In the genomic region with DNA sequence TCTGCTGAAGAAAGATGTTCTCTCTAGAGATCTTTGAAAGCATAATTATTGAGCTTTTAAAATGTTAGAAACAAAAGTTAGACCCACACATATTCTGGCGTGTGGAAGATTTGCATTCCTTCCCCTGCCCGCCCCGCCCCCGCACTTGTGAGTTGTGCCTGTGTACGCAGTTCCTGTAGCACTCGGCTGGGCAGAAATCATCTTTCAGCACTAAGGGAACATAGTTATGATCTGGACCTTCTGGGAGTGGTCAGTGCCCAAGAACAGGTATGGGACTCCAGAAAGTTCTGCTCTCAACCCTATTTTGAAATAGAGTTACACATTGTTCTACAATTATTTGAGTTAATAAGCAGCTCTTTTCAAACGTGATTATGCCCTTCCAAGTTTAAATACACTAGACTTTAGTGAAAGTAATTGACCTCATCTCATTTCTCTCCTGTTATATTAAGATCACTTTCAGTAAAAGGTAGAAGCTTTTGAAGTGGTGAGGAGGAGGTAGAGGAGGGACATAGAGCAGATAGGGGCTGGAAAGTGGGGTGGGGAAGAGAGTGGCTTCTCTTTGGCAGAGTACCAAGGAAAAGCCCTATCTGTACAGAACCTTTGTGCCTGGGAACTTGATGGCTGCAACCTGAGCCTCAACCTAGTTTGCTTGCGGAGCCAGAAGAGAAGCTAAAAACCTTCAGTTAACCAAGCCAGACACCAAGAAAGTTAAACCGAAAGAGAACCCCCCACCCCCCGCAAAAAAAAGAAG, we compare ENCODE assay signal across 8 cellular contexts. TPM values are rescaled to one million over a fixed set of nuclear protein-coding genes. Genes with fewer than 3 reads are reported as not detected.
DNase-seq lines count a peak whose midpoint lies in the region; ATAC-seq and TF ChIP-seq lines count a peak whose summit lies in the region.

No MANE protein-coding gene starts in this region.

- peak overlapping the region; percentile 54 for H3K4me2 ChIP-seq in Karpas-422 (ENCODE audit: low read depth, low read length, poor library complexity, severe bottlenecking)
- no peak overlapping the region for H3K4me2 ChIP-seq in GM23248 (ENCODE audit: unreplicated experiment)

- no peaks in the 10 kb centered on the region for H3K36me3 ChIP-seq in Karpas-422 (ENCODE audit: insufficient read depth, low read length)
- no peaks in the 10 kb centered on the region for H3K36me3 ChIP-seq in body of pancreas (replicated peaks in 1 of 2; ENCODE audit: insufficient read depth in 1 of 2, low read depth in 2 of 2)
- no peaks in the 10 kb centered on the region for H3K36me3 ChIP-seq in GM23248 (ENCODE audit: low read depth)

- TF ChIP-seq POLR2A in body of pancreas (IDR thresholded peaks at IDR 0.05): no peak

- H3K36me3 Mint-ChIP-seq in nephron progenitor cell (ENCODE audit: low read depth): no peaks in the 10 kb centered on the region

- H3K4me1 Mint-ChIP-seq in nephron progenitor cell: peaks cover 45% of the 10 kb centered on the region

- H3K27me3 ChIP-seq in Karpas-422 (ENCODE audit: low read length) (no peaks in the 10 kb centered on the region), body of pancreas (no peaks in the 10 kb centered on the region), GM23248 (replicated peaks; ENCODE audit: insufficient read depth) (no peaks in the 10 kb centered on the region)

- H4K20me1 ChIP-seq in Karpas-422 (ENCODE audit: insufficient read depth, low read depth, low read length) (no peaks in the 10 kb centered on the region), GM23248 (ENCODE audit: insufficient read depth) (no peaks in the 10 kb centered on the region)

- H3K9me2 ChIP-seq in Karpas-422 (replicated peaks; ENCODE audit: insufficient read depth, low read length) (no peaks in the 10 kb centered on the region), GM23248 (ENCODE audit: insufficient read depth) (no peaks in the 10 kb centered on the region)

- in situ Hi-C loops in GM23248 (cut with MboI): no loop called here

- intact Hi-C loops in body of pancreas (cut with DNase I): no loop called here

- H3K9me3 ChIP-seq in Karpas-422 (ENCODE audit: low read length) (no peaks in the 10 kb centered on the region), body of pancreas (no peaks in the 10 kb centered on the region), GM23248 (ENCODE audit: low read depth) (no peaks in the 10 kb centered on the region)

- H3K27ac ChIP-seq in Karpas-422 (ENCODE audit: low read length): no peak overlapping the region
- H3K27ac ChIP-seq in body of pancreas: peak overlapping the region; percentile 4 to 64 (median 44)
- H3K27ac ChIP-seq in caudate nucleus (ENCODE audit: low read depth, low read length): no peak overlapping the region
- no peak overlapping the region for H3K27ac ChIP-seq in GM23248

- peaks cover 10% of the 10 kb centered on the region; the same call in 1 of the 2 replicates for H3F3A ChIP-seq in GM23248 (ENCODE audit: insufficient read depth)

- H3K4me1 ChIP-seq in Karpas-422 (ENCODE audit: low read length) (peaks cover 17% of the 10 kb centered on the region), body of pancreas (peaks cover 17% of the 10 kb centered on the region), GM23248 (ENCODE audit: insufficient read depth) (peaks cover 14% of the 10 kb centered on the region)

- H3K4me3 Mint-ChIP-seq in nephron progenitor cell: no peak overlapping the region

- H3K27me3 Mint-ChIP-seq in nephron progenitor cell (ENCODE audit: low read depth, poor library complexity): peaks cover 15% of the 10 kb centered on the region

- TF ChIP-seq CTCF in body of pancreas (IDR thresholded peaks at IDR 0.05) (no peak), nephron progenitor cell (IDR thresholded peaks at IDR 0.05) (no peak)

- H3K79me2 ChIP-seq in Karpas-422 (ENCODE audit: low read length) (no peaks in the 10 kb centered on the region), GM23248 (ENCODE audit: insufficient read depth) (0 out of 2 replicates have a peak, but pooled peaks cover 6% of the 10 kb centered on the region)

- no peak overlapping the region for H3K9ac ChIP-seq in Karpas-422 (ENCODE audit: low read length)
- no peak overlapping the region for H3K9ac ChIP-seq in GM23248

- no peaks in the 10 kb centered on the region for H3K9me3 Mint-ChIP-seq in nephron progenitor cell

- no peak overlapping the region for H3K27ac Mint-ChIP-seq in nephron progenitor cell

- 14 to 29% methylated on average over 10 of the region's 10 CpGs for WGBS in body of pancreas, 2 donors
- WGBS in GM23248 (ENCODE audit: low coverage in 1 of 2, low lambda C conversion rate in 2 of 2, missing lambda C conversion rate in 2 of 2), 2 experiments: 82 to 87% methylated on average over 10 of the region's 10 CpGs

- peak; percentile 47 for DNase-seq in GM19238 (ENCODE audit: insufficient read length, low spot score)
- DNase-seq in Karpas-422: peak; percentile 49
- DNase-seq in body of pancreas: peak; percentile 26 to 65 (median 50)
- DNase-seq in nephron progenitor cell: peak; percentile 25
- DNase-seq in caudate nucleus (lab: John Stamatoyannopoulos, UW): no peak
- no peak for DNase-seq in foreskin melanocyte
- DNase-seq in GM23248: no peak

- ATAC-seq in body of pancreas (peak; percentile 58), HG02571 (IDR thresholded peaks at IDR 0.05; ENCODE audit: unreplicated experiment) (no peak)

- H2AFZ ChIP-seq in Karpas-422 (ENCODE audit: low read length): 0 out of 2 replicates have a peak overlapping the region, but pooled peaks have one; percentile 54
- H2AFZ ChIP-seq in GM23248: no peak overlapping the region

- H3K4me3 ChIP-seq in Karpas-422 (ENCODE audit: low read length) (peak overlapping the region; percentile 13; the same call in 1 of the 2 replicates), body of pancreas (no peak overlapping the region), GM23248 (no peak overlapping the region)

RNA-seq across cellular contexts. Expression of a gene that starts 5.7 kb away (rescaled TPM):
- not detected in 2 replicates for total RNA-seq in Karpas-422 (2014; rRNA removed; shearing (Covaris generic); ENCODE audit: low replicate concordance)
- 10 to 100 TPM in 1 of 2 donors, 1 to 10 TPM in 1; 4.6 to 25.2 TPM for total RNA-seq in body of pancreas
- 12.8 and 14.7 TPM in 2 replicates for total RNA-seq in GM23248 (2014; rRNA removed; shearing (Covaris generic))
- 47.0 and 52.6 TPM in 2 replicates for polyA plus RNA-seq in GM23248 (2016; fragmentation: Nextera tagmentation; extraction: Ambion mirVana)

RNA-seq across cellular contexts. Expression of a gene that starts 34.9 kb away (rescaled TPM):
- 60.2 TPM in 2 replicates for total RNA-seq in Karpas-422 (2014; rRNA removed; shearing (Covaris generic); ENCODE audit: low replicate concordance)
- total RNA-seq in body of pancreas: 10 to 100 TPM; 36.8 to 52.4 TPM
- total RNA-seq in GM23248 (2014; rRNA removed; shearing (Covaris generic)): 26.1 and 53.4 TPM in 2 replicates
- 54.3 and 59.5 TPM in 2 replicates for polyA plus RNA-seq in GM23248 (2016; fragmentation: Nextera tagmentation; extraction: Ambion mirVana)

Comparison
In these comparisons a context has a peak if more than half of its experiments do, and no peak if none do; other contexts are left out.
1. DNase-seq: peak in GM19238 (single experiment), Karpas-422 (single experiment), body of pancreas (4 of 4) and nephron progenitor cell (single experiment); none in caudate nucleus (0 of 61), foreskin melanocyte (single experiment) and GM23248 (single experiment).
2. H3K27ac ChIP-seq: peak in body of pancreas (4 of 4); none in Karpas-422 (single experiment), caudate nucleus (single experiment) and GM23248 (single experiment).